27 cellular contexts compared by ENCODE assay signal in genomic region chr2:236348279-236348678, GRCh38.
"Had no signal": no experiment of that assay in that cellular context is flagged by ENCODE, and none has a peak within 500 bp of the region (broad histone marks: within the 10 kb centered on the region; RNA-seq: fewer than 3 reads in every experiment).

No MANE protein-coding gene starts in this region.

- H3K9me3 ChIP-seq: ascending aorta, SJCRH30 had no signal

- DNase-seq: activated CD4-positive, alpha-beta T cell treated with anti-CD3 and anti-CD28 coated beads for 36 hours; activated CD4-positive, alpha-beta T cell treated with anti-CD3 and anti-CD28 coated beads, Interleukin-2, amount 10 ng/mL, durations not matched to agents 7 days and 5 days; activated CD4-positive, alpha-beta T cell treated with anti-CD3 and anti-CD28 coated beads, Interleukin-2, amount 50 U/mL, for 48 hours; activated CD8-positive, alpha-beta memory T cell treated with anti-CD3 and anti-CD28 coated beads, Interleukin-2, amount 50 U/mL, for 48 hours; activated CD8-positive, alpha-beta T cell treated with anti-CD3 and anti-CD28 coated beads, Interleukin-2, amount 10 ng/mL, durations not matched to agents 7 days and 5 days; activated effector memory CD4-positive, alpha-beta T cell treated with Interleukin-2 at 50 U/mL for 16 hours; activated naive CD8-positive, alpha-beta T cell treated with anti-CD3 and anti-CD28 coated beads, Interleukin-2, amount 10 ng/mL, durations not matched to agents 7 days and 5 days; activated T-cell treated with anti-CD3 and anti-CD28 coated beads, Interleukin-2, amount 50 U/mL, for 48 hours; amygdala; KG1; MM.1S; MV-4-11; NCI-H1092; NCI-H1436 treated with DMSO at 0.1 percent for 48 hours; NCI-H1694 treated with DMSO at 0.1 percent for 48 hours; NCI-H2029; NCI-H345; NCI-H524 treated with DMSO at 0.1 percent for 48 hours; SHP77; SJCRH30 had no signal

- H3K4me3 ChIP-seq: ascending aorta, cardiac muscle cell, SJCRH30, SK-N-MC had no signal

- ATAC-seq: activated CD4-positive, alpha-beta T cell treated with anti-CD3 and anti-CD28 coated beads for 36 hours; activated CD4-positive, CD25-positive, alpha-beta regulatory T cell treated with anti-CD3 and anti-CD28 coated beads, Interleukin-2, amount 50 U/mL, for 24 hours; activated CD8-positive, alpha-beta T cell treated with anti-CD3 and anti-CD28 coated beads, Interleukin-2, amount 10 ng/mL, durations not matched to agents 7 days and 5 days; Panc1 had no signal

- H3K27me3 ChIP-seq: ascending aorta, cardiac muscle cell, SJCRH30 had no signal

- H3K36me3 ChIP-seq: ascending aorta, cardiac muscle cell, SJCRH30 had no signal

- H3K36me3 Mint-ChIP-seq: activated naive CD4-positive, alpha-beta T cell treated with anti-CD3 and anti-CD28 coated beads, Interleukin-2, amount 50 U/mL, for 24 hours; activated naive CD8-positive, alpha-beta T cell treated with anti-CD3 and anti-CD28 coated beads, Interleukin-2, amount 10 ng/mL, durations not matched to agents 7 days and 5 days had no signal

- H3K27ac Mint-ChIP-seq: activated CD4-positive, alpha-beta T cell treated with anti-CD3 and anti-CD28 coated beads for 36 hours; activated CD4-positive, alpha-beta T cell treated with anti-CD3 and anti-CD28 coated beads, Interleukin-2, amount 10 ng/mL, durations not matched to agents 7 days and 5 days; activated CD8-positive, alpha-beta T cell treated with anti-CD3 and anti-CD28 coated beads, Interleukin-2, amount 10 ng/mL, durations not matched to agents 7 days and 5 days; activated naive CD4-positive, alpha-beta T cell treated with anti-CD3 and anti-CD28 coated beads, Interleukin-2, amount 50 U/mL, for 24 hours; activated naive CD8-positive, alpha-beta T cell treated with anti-CD3 and anti-CD28 coated beads, Interleukin-2, amount 10 ng/mL, durations not matched to agents 7 days and 5 days had no signal

- H3K4me3 Mint-ChIP-seq: activated CD4-positive, alpha-beta T cell treated with anti-CD3 and anti-CD28 coated beads for 36 hours; activated CD4-positive, alpha-beta T cell treated with anti-CD3 and anti-CD28 coated beads, Interleukin-2, amount 10 ng/mL, durations not matched to agents 7 days and 5 days; activated CD8-positive, alpha-beta T cell treated with anti-CD3 and anti-CD28 coated beads, Interleukin-2, amount 10 ng/mL, durations not matched to agents 7 days and 5 days; activated naive CD4-positive, alpha-beta T cell treated with anti-CD3 and anti-CD28 coated beads, Interleukin-2, amount 50 U/mL, for 24 hours; activated naive CD8-positive, alpha-beta T cell treated with anti-CD3 and anti-CD28 coated beads, Interleukin-2, amount 10 ng/mL, durations not matched to agents 7 days and 5 days; central memory CD8-positive, alpha-beta T cell had no signal

- H3K4me1 ChIP-seq: ascending aorta had no signal

- H3K9me3 Mint-ChIP-seq: activated CD4-positive, alpha-beta T cell treated with anti-CD3 and anti-CD28 coated beads, Interleukin-2, amount 10 ng/mL, durations not matched to agents 7 days and 5 days; activated naive CD4-positive, alpha-beta T cell treated with anti-CD3 and anti-CD28 coated beads, Interleukin-2, amount 50 U/mL, for 24 hours; activated naive CD8-positive, alpha-beta T cell treated with anti-CD3 and anti-CD28 coated beads, Interleukin-2, amount 10 ng/mL, durations not matched to agents 7 days and 5 days; central memory CD8-positive, alpha-beta T cell had no signal

- H3K27ac ChIP-seq: ascending aorta, cardiac muscle cell, SJCRH30, SK-N-MC had no signal

- H3K27me3 Mint-ChIP-seq: activated CD4-positive, alpha-beta T cell treated with anti-CD3 and anti-CD28 coated beads, Interleukin-2, amount 10 ng/mL, durations not matched to agents 7 days and 5 days had no signal
